In genomic region chr17:34761646-34762045, GRCh38 we compare ENCODE assay signal across 19 cellular contexts.
"Had no signal": no experiment of that assay in that cellular context is flagged by ENCODE, and none has a peak within 500 bp of the region (broad histone marks: within the 10 kb centered on the region; RNA-seq: fewer than 3 reads in every experiment).

No MANE protein-coding gene starts in this region.

- H3K27ac ChIP-seq: coronary artery, heart left ventricle, ovary, right atrium auricular region, sigmoid colon, skin epidermis, stomach, thoracic aorta, transverse colon had no signal

- H3K27me3 ChIP-seq: ovary, right atrium auricular region, sigmoid colon, transverse colon had no signal

- H3K4me1 Mint-ChIP-seq: naive thymus-derived CD8-positive, alpha-beta T cell; stimulated activated naive B cell treated with anti-CD40 and anti-IgM and Interleukin-4, amounts not matched to agents 10 μg/mL and 1 μg/mL and 100 μg/mL, for 72 hours had no signal

- H3K9me3 ChIP-seq: heart left ventricle, mucosa of descending colon, ovary, right atrium auricular region, sigmoid colon, stomach, thoracic aorta, transverse colon had no signal

- H3K4me1 ChIP-seq: heart left ventricle, right atrium auricular region, stomach, transverse colon had no signal

- H3K4me3 ChIP-seq: coronary artery, heart left ventricle, mucosa of descending colon, ovary, right atrium auricular region, sigmoid colon, skin epidermis, stomach, thoracic aorta, transverse colon had no signal

- H3K36me3 Mint-ChIP-seq: naive thymus-derived CD8-positive, alpha-beta T cell; stimulated activated naive B cell treated with anti-CD40 and anti-IgM and Interleukin-4, amounts not matched to agents 10 μg/mL and 1 μg/mL and 100 μg/mL, for 72 hours had no signal

- ATAC-seq: heart left ventricle; left lobe of liver; mucosa of descending colon; naive thymus-derived CD8-positive, alpha-beta T cell; stimulated activated naive B cell treated with anti-CD40 and anti-IgM and Interleukin-4, amounts not matched to agents 10 μg/mL and 1 μg/mL and 100 μg/mL, for 72 hours had no signal

- H3K27ac Mint-ChIP-seq: stimulated activated naive B cell treated with anti-CD40 and anti-IgM and Interleukin-4, amounts not matched to agents 10 μg/mL and 1 μg/mL and 100 μg/mL, for 72 hours had no signal

- H3K36me3 ChIP-seq: heart left ventricle, ovary, right atrium auricular region, sigmoid colon, stomach, thoracic aorta, transverse colon had no signal

- DNase-seq: effector CD4-positive, alpha-beta T cell; foreskin melanocyte; heart left ventricle; hypothalamus; mucosa of descending colon; ovary; stimulated activated CD4-positive, alpha-beta T cell treated with anti-CD3 and anti-CD28 coated beads, Interleukin-2, amount 100 ng/mL, for 24 hours; stimulated activated CD4-positive, alpha-beta T cell treated with anti-CD3 and anti-CD28 coated beads, Interleukin-4, amount 100 ng/mL, for 4 hours; stimulated activated naive B cell treated with anti-CD40 and anti-IgM and Interleukin-4, amounts not matched to agents 10 μg/mL and 1 μg/mL and 100 μg/mL, for 72 hours; stomach; transverse colon had no signal

- H3K9me3 Mint-ChIP-seq: neural crest cell; stimulated activated naive B cell treated with anti-CD40 and anti-IgM and Interleukin-4, amounts not matched to agents 10 μg/mL and 1 μg/mL and 100 μg/mL, for 72 hours had no signal

- H3K4me3 Mint-ChIP-seq: naive thymus-derived CD8-positive, alpha-beta T cell; neural crest cell; stimulated activated naive B cell treated with anti-CD40 and anti-IgM and Interleukin-4, amounts not matched to agents 10 μg/mL and 1 μg/mL and 100 μg/mL, for 72 hours had no signal
